12 cellular contexts compared by ENCODE assay signal in the genomic region with DNA sequence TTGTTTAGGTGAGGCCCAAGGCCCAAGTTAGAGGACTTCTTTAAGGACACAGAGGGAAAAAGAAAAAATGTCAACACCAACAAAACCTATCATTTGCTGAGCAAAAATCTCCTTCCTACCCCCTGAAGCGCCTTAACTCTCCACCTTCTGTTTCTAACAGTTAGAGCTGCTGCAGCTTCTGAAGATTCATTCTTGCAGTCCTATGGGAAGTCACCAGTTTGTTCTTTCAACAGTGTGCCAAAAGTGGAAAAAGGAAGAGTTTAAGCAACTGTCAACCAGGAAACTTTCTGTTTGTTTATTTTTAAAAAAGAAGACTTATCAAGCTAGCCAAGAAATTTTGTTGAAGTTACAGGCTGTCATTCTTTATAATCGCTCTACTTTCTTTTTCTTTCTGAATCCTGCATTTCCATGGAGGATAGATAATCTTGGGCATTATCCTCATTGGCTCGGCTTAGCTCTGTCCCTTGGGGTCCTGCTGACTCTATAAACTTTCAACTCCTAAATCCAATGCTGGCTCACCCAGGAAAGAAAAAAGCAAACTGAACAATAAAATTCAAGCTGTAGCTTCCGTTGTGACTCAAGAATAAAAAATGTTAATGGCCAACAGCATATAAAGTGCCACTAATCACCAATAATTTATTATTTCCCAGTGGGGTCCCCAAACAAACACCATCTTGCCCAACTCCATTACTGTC.
DNase-seq lines count a peak whose midpoint lies in the region; ATAC-seq and TF ChIP-seq lines count a peak whose summit lies in the region.
"Had no signal": no experiment of that assay in that cellular context is flagged by ENCODE, and none has a peak within 500 bp of the region (broad histone marks: within the 10 kb centered on the region; RNA-seq: fewer than 3 reads in every experiment).

No MANE protein-coding gene starts in this region.

- peak; percentile 58 for DNase-seq in NCI-H82 (lab: John Stamatoyannopoulos, UW)
- peak in 1 of 2 donors; percentile 49 for DNase-seq in fibroblast of lung (ENCODE audit: low read depth in 2 of 2)
- peak; percentile 80 for DNase-seq in osteoblast (ENCODE audit: insufficient read length, low spot score, missing footprints)
- no peak for DNase-seq in activated naive CD4-positive, alpha-beta T cell treated with Interleukin-2 at 50 U/mL for 16 hours
- DNase-seq in NCI-H524 (lab: John Stamatoyannopoulos, UW): no peak
- no peak for DNase-seq in SKM-1 (lab: John Stamatoyannopoulos, UW; ENCODE audit: unreplicated experiment)
- DNase-seq: activated T-cell treated with anti-CD3 and anti-CD28 coated beads, Interleukin-2, amount 50 U/mL, for 4 hours; NCI-H1930; occipital lobe; PC-3 had no signal

- H3K27me3 ChIP-seq in BLaER1 (no peaks in the 10 kb centered on the region), fibroblast of lung (ENCODE audit: control insufficient read depth, insufficient read depth, low read length) (no peaks in the 10 kb centered on the region), osteoblast (ENCODE audit: insufficient read depth, low read length) (no peaks in the 10 kb centered on the region)

- no peak for TF ChIP-seq CTCF in fibroblast of lung (conservative IDR thresholded peaks at IDR 0.05 in 1 of 2, IDR thresholded peaks at IDR 0.05 in 1 of 2; ENCODE audit: low read depth in 1 of 2, low read length in 2 of 2)
- TF ChIP-seq CTCF in osteoblast (IDR thresholded peaks at IDR 0.05; ENCODE audit: extremely low read depth, low read depth, low read length): no peak

- H3K4me2 ChIP-seq in BLaER1 (0 out of 2 replicates have a peak overlapping the region, but pooled peaks have one; percentile 18), fibroblast of lung (ENCODE audit: extremely low read depth, insufficient read depth, low read length) (peak overlapping the region; percentile 78), osteoblast (ENCODE audit: insufficient read depth, low read length) (peak overlapping the region; percentile 64)

- no peak overlapping the region for H3K27ac ChIP-seq in BLaER1
- no peak overlapping the region for H3K27ac ChIP-seq in fibroblast of lung (ENCODE audit: insufficient read depth, low read length)
- H3K27ac ChIP-seq in osteoblast (ENCODE audit: low read depth, low read length): peak overlapping the region; percentile 60

- H3K9me3 ChIP-seq in BLaER1: no peaks in the 10 kb centered on the region
- H3K9me3 ChIP-seq in fibroblast of lung (ENCODE audit: control insufficient read depth, insufficient read depth, low read depth, low read length): no peaks in the 10 kb centered on the region
- no peaks in the 10 kb centered on the region for H3K9me3 ChIP-seq in osteoblast (ENCODE audit: low read depth, low read length)

- no peak for ATAC-seq in GM21447 (IDR thresholded peaks at IDR 0.05; ENCODE audit: unreplicated experiment)
- ATAC-seq: activated T-cell treated with anti-CD3 and anti-CD28 coated beads, Interleukin-2, amount 50 U/mL, for 4 hours; PC-3 had no signal

- H3K4me3 ChIP-seq in BLaER1 (no peak overlapping the region), fibroblast of lung (replicated peaks in 1 of 4; ENCODE audit: control extremely low read depth in 1 of 4, insufficient read depth in 1 of 4, low read depth in 3 of 4, low read length in 4 of 4) (peak overlapping the region in 2 of 4 experiments; percentile 15 to 16), osteoblast (ENCODE audit: insufficient read depth, low read length) (peak overlapping the region; percentile 38)

- no peaks in the 10 kb centered on the region for H3K36me3 ChIP-seq in BLaER1
- no peaks in the 10 kb centered on the region for H3K36me3 ChIP-seq in fibroblast of lung (ENCODE audit: control insufficient read depth, insufficient read depth, low read length)
- H3K36me3 ChIP-seq in osteoblast (ENCODE audit: insufficient read depth, low read length): no peaks in the 10 kb centered on the region

- no peaks in the 10 kb centered on the region for H3K4me1 ChIP-seq in BLaER1
- H3K4me1 ChIP-seq in fibroblast of lung (ENCODE audit: control insufficient read depth, extremely low read depth, insufficient read depth, low read length): peaks cover 6% of the 10 kb centered on the region
- H3K4me1 ChIP-seq in osteoblast (ENCODE audit: insufficient read depth, low read length): peaks cover 35% of the 10 kb centered on the region

- H3K79me2 ChIP-seq in fibroblast of lung (ENCODE audit: control insufficient read depth, insufficient read depth, low read length) (no peaks in the 10 kb centered on the region), osteoblast (ENCODE audit: insufficient read depth, low read length) (no peaks in the 10 kb centered on the region)

- H4K20me1 ChIP-seq in BLaER1 (no peaks in the 10 kb centered on the region), fibroblast of lung (ENCODE audit: control insufficient read depth, extremely low read depth, insufficient read depth, low read length) (no peaks in the 10 kb centered on the region), osteoblast (ENCODE audit: insufficient read depth, low read length) (no peaks in the 10 kb centered on the region)

- peak overlapping the region; percentile 16 for H2AFZ ChIP-seq in fibroblast of lung (ENCODE audit: low read length)
- H2AFZ ChIP-seq in osteoblast (ENCODE audit: low read length): peak overlapping the region; percentile 9

- no peak overlapping the region for H3K9ac ChIP-seq in BLaER1
- H3K9ac ChIP-seq in fibroblast of lung (ENCODE audit: insufficient read depth, low read length): no peak overlapping the region

Comparison
In these comparisons a context has a peak if more than half of its experiments do, and no peak if none do; other contexts are left out.
1. H3K4me2 ChIP-seq: peak in every context shown above with its lines; median percentile 78 in fibroblast of lung; 64 in osteoblast; 18 in BLaER1.
2. DNase-seq: peak in NCI-H82 (single experiment) and osteoblast (single experiment); none in activated naive CD4-positive, alpha-beta T cell treated with Interleukin-2 at 50 U/mL for 16 hours (single experiment), NCI-H524 (0 of 2) and SKM-1 (single experiment).